Comparison of ENCODE assay signal across 1 cellular context in the genomic region with DNA sequence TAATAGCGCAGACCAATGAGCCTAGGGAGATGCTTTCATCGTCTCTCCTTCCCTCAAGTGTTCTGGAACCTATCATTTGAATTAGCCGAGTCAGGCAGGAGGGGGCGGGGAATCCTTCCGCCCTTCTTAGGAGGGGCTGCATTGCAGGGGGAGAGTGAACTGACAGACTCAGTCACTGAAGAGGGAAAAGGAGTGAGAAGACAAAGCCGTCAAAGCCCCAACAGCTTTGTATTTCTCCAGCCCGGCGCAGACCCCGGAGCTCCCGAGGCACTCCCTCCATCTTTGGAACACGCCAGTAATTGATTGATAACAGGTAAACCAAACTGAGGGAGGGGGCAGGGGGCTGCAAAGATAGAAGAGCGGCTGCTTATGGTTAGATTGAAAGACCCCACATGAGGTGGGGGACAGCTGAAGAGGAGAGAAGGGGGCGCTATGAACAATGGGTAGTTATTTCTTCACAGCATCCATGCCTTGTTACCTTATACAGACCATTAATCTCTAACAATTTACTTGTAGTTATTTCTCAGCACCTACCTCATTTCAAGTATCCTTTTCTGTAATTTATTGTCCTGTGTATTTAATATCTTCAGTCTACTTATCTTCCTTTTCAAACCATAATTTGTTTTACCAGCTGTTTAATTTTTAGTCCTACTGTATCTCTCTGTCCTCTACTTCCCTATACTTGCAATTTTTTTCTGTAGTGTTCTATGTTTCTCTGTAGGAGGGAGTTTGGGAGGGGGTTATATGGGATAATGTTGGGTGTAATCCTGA.
TF ChIP-seq lines count a peak whose summit lies in the region.

A gene with protein sequence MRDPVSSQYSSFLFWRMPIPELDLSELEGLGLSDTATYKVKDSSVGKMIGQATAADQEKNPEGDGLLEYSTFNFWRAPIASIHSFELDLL (plus strand): TSS at position 157 of the 771 bp plus-strand sequence. CDS start 6,828 bp downstream, outside the sequence.

TF ChIP-seq in K562, 482 proteins besides CTCF, POLR2A, EP300 and RAD21 (continued from another document and continues in another):
- TF ChIP-seq TEAD4 (IDR thresholded peaks at IDR 0.05; ENCODE audit: low read length) (no peak), TEAD4 (CRISPR knock-in tag; IDR thresholded peaks at IDR 0.05; ENCODE audit: borderline replicate concordance) (no peak), CAMTA2 (CRISPR knock-in tag; conservative IDR thresholded peaks at IDR 0.05) (no peak), RCOR1 (IDR thresholded peaks at IDR 0.05; ENCODE audit: borderline replicate concordance in 1 of 2, low read depth in 2 of 2, low read length in 2 of 2) (peak in 1 of 2 experiments; percentile 10; a peak in 1 of 4 replicates), GABPA (tag; conservative IDR thresholded peaks at IDR 0.05; ENCODE audit: low read depth) (no peak), SMARCA4 (IDR thresholded peaks at IDR 0.05) (no peak), ZNF584 (CRISPR knock-in tag; IDR thresholded peaks at IDR 0.05; ENCODE audit: low read depth) (no peak), NCOA4 (IDR thresholded peaks at IDR 0.05; ENCODE audit: partially characterized antibody) (no peak), HNRNPLL (IDR thresholded peaks at IDR 0.05; ENCODE audit: low read depth, low read length, poor library complexity, severe bottlenecking) (no peak), POLR2B (IDR thresholded peaks at IDR 0.05; ENCODE audit: low read depth, partially characterized antibody) (peak; percentile 46), GABPB2 (CRISPR knock-in tag; conservative IDR thresholded peaks at IDR 0.05) (no peak), XRCC5 (IDR thresholded peaks at IDR 0.05; ENCODE audit: low read depth, low read length) (no peak), SRSF9 (IDR thresholded peaks at IDR 0.05; ENCODE audit: borderline replicate concordance, low read depth, low read length) (no peak), GATAD2B (IDR thresholded peaks at IDR 0.05; ENCODE audit: borderline replicate concordance) (no peak), ILK (tag; IDR thresholded peaks at IDR 0.05; ENCODE audit: borderline replicate concordance, low read depth) (no peak), NUFIP1 (IDR thresholded peaks at IDR 0.05; ENCODE audit: partially characterized antibody) (no peak), THRAP3 (IDR thresholded peaks at IDR 0.05; ENCODE audit: borderline replicate concordance) (no peak), MCM7 (IDR thresholded peaks at IDR 0.05) (no peak), FOXJ3 (CRISPR knock-in tag; IDR thresholded peaks at IDR 0.05) (no peak), KDM2B (CRISPR knock-in tag; IDR thresholded peaks at IDR 0.05) (no peak), KLF16 (IDR thresholded peaks at IDR 0.05) (no peak), SUPT5H (IDR thresholded peaks at IDR 0.05) (peak; percentile 66), RBM17 (IDR thresholded peaks at IDR 0.05; ENCODE audit: borderline replicate concordance, low read depth, low read length) (no peak), ZNF395 (CRISPR knock-in tag; IDR thresholded peaks at IDR 0.05) (no peak), ZNF764 (CRISPR knock-in tag; IDR thresholded peaks at IDR 0.05; ENCODE audit: low read depth) (no peak), FOXK1 (CRISPR knock-in tag; IDR thresholded peaks at IDR 0.05; ENCODE audit: borderline replicate concordance) (no peak), NFE2 (IDR thresholded peaks at IDR 0.05; ENCODE audit: low read depth) (peak; percentile 85), PHTF2 (CRISPR knock-in tag; IDR thresholded peaks at IDR 0.05) (no peak), PHF21A (IDR thresholded peaks at IDR 0.05; ENCODE audit: borderline replicate concordance, low read depth) (no peak), MEF2D (tag; conservative IDR thresholded peaks at IDR 0.05; ENCODE audit: low read depth) (no peak), RBBP5 (IDR thresholded peaks at IDR 0.05; ENCODE audit: borderline replicate concordance, insufficient read depth, low read length, poor library complexity, severe bottlenecking) (peak; percentile 19), E2F3 (CRISPR knock-in tag; IDR thresholded peaks at IDR 0.05) (no peak), HNRNPH1 (optimal IDR thresholded peaks at IDR 0.05; ENCODE audit: low read depth, low read length) (no peak), BACH1 (tag; IDR thresholded peaks at IDR 0.05) (no peak), ZFP91 (CRISPR knock-in tag; IDR thresholded peaks at IDR 0.05) (no peak), NRF1 (conservative IDR thresholded peaks at IDR 0.05 in 1 of 2, IDR thresholded peaks at IDR 0.05 in 1 of 2) (no peak), MTA1 (IDR thresholded peaks at IDR 0.05; ENCODE audit: borderline replicate concordance) (no peak), BHLHE40 (IDR thresholded peaks at IDR 0.05; ENCODE audit: low read length) (no peak), RBM34 (IDR thresholded peaks at IDR 0.05; ENCODE audit: borderline replicate concordance, insufficient read depth, low read length) (no peak), HDAC2 (IDR thresholded peaks at IDR 0.05) (peak; percentile 44; the same call in 1 of the 2 replicates), RB1 (IDR thresholded peaks at IDR 0.05; ENCODE audit: low read depth) (no peak), KDM5B (IDR thresholded peaks at IDR 0.05; ENCODE audit: insufficient replicate concordance, low read depth, low read length) (peak; percentile 40), ZNF24 (IDR thresholded peaks at IDR 0.05) (no peak)
- TF ChIP-seq, protein P1, sequence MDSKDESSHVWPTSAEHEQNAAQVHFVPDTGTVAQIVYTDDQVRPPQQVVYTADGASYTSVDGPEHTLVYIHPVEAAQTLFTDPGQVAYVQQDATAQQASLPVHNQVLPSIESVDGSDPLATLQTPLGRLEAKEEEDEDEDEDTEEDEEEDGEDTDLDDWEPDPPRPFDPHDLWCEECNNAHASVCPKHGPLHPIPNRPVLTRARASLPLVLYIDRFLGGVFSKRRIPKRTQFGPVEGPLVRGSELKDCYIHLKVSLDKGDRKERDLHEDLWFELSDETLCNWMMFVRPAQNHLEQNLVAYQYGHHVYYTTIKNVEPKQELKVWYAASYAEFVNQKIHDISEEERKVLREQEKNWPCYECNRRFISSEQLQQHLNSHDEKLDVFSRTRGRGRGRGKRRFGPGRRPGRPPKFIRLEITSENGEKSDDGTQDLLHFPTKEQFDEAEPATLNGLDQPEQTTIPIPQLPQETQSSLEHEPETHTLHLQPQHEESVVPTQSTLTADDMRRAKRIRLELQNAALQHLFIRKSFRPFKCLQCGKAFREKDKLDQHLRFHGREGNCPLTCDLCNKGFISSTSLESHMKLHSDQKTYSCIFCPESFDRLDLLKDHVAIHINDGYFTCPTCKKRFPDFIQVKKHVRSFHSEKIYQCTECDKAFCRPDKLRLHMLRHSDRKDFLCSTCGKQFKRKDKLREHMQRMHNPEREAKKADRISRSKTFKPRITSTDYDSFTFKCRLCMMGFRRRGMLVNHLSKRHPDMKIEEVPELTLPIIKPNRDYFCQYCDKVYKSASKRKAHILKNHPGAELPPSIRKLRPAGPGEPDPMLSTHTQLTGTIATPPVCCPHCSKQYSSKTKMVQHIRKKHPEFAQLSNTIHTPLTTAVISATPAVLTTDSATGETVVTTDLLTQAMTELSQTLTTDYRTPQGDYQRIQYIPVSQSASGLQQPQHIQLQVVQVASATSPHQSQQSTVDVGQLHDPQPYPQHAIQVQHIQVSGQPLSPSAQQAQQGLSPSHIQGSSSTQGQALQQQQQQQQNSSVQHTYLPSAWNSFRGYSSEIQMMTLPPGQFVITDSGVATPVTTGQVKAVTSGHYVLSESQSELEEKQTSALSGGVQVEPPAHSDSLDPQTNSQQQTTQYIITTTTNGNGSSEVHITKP (IDR thresholded peaks at IDR 0.05; ENCODE audit: partially characterized antibody), result peak; percentile 82
- TF ChIP-seq, protein P2, sequence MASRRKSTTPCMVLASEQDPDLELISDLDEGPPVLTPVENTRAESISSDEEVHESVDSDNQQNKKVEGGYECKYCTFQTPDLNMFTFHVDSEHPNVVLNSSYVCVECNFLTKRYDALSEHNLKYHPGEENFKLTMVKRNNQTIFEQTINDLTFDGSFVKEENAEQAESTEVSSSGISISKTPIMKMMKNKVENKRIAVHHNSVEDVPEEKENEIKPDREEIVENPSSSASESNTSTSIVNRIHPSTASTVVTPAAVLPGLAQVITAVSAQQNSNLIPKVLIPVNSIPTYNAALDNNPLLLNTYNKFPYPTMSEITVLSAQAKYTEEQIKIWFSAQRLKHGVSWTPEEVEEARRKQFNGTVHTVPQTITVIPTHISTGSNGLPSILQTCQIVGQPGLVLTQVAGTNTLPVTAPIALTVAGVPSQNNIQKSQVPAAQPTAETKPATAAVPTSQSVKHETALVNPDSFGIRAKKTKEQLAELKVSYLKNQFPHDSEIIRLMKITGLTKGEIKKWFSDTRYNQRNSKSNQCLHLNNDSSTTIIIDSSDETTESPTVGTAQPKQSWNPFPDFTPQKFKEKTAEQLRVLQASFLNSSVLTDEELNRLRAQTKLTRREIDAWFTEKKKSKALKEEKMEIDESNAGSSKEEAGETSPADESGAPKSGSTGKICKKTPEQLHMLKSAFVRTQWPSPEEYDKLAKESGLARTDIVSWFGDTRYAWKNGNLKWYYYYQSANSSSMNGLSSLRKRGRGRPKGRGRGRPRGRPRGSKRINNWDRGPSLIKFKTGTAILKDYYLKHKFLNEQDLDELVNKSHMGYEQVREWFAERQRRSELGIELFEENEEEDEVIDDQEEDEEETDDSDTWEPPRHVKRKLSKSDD (conservative IDR thresholded peaks at IDR 0.05; ENCODE audit: low read length), result no peak
- TF ChIP-seq, protein P3, sequence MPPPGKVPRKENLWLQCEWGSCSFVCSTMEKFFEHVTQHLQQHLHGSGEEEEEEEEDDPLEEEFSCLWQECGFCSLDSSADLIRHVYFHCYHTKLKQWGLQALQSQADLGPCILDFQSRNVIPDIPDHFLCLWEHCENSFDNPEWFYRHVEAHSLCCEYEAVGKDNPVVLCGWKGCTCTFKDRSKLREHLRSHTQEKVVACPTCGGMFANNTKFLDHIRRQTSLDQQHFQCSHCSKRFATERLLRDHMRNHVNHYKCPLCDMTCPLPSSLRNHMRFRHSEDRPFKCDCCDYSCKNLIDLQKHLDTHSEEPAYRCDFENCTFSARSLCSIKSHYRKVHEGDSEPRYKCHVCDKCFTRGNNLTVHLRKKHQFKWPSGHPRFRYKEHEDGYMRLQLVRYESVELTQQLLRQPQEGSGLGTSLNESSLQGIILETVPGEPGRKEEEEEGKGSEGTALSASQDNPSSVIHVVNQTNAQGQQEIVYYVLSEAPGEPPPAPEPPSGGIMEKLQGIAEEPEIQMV (tag; conservative IDR thresholded peaks at IDR 0.05; ENCODE audit: low read depth), result no peak
- TF ChIP-seq, protein P4, sequence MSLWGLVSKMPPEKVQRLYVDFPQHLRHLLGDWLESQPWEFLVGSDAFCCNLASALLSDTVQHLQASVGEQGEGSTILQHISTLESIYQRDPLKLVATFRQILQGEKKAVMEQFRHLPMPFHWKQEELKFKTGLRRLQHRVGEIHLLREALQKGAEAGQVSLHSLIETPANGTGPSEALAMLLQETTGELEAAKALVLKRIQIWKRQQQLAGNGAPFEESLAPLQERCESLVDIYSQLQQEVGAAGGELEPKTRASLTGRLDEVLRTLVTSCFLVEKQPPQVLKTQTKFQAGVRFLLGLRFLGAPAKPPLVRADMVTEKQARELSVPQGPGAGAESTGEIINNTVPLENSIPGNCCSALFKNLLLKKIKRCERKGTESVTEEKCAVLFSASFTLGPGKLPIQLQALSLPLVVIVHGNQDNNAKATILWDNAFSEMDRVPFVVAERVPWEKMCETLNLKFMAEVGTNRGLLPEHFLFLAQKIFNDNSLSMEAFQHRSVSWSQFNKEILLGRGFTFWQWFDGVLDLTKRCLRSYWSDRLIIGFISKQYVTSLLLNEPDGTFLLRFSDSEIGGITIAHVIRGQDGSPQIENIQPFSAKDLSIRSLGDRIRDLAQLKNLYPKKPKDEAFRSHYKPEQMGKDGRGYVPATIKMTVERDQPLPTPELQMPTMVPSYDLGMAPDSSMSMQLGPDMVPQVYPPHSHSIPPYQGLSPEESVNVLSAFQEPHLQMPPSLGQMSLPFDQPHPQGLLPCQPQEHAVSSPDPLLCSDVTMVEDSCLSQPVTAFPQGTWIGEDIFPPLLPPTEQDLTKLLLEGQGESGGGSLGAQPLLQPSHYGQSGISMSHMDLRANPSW (CRISPR knock-in tag; IDR thresholded peaks at IDR 0.05), result no peak
- TF ChIP-seq, protein P5, sequence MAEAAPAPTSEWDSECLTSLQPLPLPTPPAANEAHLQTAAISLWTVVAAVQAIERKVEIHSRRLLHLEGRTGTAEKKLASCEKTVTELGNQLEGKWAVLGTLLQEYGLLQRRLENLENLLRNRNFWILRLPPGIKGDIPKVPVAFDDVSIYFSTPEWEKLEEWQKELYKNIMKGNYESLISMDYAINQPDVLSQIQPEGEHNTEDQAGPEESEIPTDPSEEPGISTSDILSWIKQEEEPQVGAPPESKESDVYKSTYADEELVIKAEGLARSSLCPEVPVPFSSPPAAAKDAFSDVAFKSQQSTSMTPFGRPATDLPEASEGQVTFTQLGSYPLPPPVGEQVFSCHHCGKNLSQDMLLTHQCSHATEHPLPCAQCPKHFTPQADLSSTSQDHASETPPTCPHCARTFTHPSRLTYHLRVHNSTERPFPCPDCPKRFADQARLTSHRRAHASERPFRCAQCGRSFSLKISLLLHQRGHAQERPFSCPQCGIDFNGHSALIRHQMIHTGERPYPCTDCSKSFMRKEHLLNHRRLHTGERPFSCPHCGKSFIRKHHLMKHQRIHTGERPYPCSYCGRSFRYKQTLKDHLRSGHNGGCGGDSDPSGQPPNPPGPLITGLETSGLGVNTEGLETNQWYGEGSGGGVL (CRISPR knock-in tag; IDR thresholded peaks at IDR 0.05), result no peak
